In the genomic region with DNA sequence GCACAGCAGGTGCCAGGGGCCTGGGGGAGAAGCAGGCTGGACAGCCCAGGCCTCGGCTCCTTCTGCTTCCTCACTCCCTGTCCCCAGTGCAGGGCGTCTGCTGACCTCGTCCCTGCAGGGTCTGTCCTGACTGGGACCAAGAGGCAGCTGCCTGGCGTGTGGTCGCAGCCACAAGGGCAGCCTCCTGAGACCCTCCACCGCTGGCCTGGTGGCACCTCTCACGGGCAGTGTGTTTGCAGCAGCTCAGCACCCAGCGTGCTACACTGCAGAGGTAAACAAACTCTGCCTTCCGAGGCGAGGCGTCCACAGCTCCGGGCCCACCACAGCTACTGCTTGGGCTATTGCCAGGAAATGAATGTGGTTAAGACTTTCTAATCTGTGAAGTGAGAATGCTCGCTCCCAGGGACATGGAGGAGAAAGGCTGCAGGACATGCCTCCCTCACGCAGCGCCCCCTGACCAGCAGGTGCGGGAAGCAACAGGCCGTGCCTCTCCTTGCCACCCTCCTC, we compare ENCODE assay signal across 1 cellular context.
TF ChIP-seq lines count a peak whose summit lies in the region.

No MANE protein-coding gene starts in this region.

TF ChIP-seq in IMR-90, 13 proteins besides CTCF, POLR2A, EP300 and RAD21:
- TF ChIP-seq MAZ (IDR thresholded peaks at IDR 0.05; ENCODE audit: borderline replicate concordance, low read depth, low read length) = no peak
- TF ChIP-seq, protein P1, sequence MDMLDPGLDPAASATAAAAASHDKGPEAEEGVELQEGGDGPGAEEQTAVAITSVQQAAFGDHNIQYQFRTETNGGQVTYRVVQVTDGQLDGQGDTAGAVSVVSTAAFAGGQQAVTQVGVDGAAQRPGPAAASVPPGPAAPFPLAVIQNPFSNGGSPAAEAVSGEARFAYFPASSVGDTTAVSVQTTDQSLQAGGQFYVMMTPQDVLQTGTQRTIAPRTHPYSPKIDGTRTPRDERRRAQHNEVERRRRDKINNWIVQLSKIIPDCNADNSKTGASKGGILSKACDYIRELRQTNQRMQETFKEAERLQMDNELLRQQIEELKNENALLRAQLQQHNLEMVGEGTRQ (IDR thresholded peaks at IDR 0.05; ENCODE audit: low read depth, low read length) = no peak
- no peak for TF ChIP-seq RCOR1 (IDR thresholded peaks at IDR 0.05; ENCODE audit: insufficient replicate concordance, low read length)
- no peak for TF ChIP-seq CHD1 (IDR thresholded peaks at IDR 0.05; ENCODE audit: low read depth, low read length)
- no peak for TF ChIP-seq SMC3 (IDR thresholded peaks at IDR 0.05; ENCODE audit: low read depth, low read length)
- no peak for TF ChIP-seq BHLHE40 (IDR thresholded peaks at IDR 0.05; ENCODE audit: low read depth, low read length)
- no peak for TF ChIP-seq MAFK (IDR thresholded peaks at IDR 0.05; ENCODE audit: low read depth, low read length)
